ENCODE assay signal across 32 cellular contexts in genomic region chr3:50510325-50510724, GRCh38. TPM values are rescaled to one million over a fixed set of nuclear protein-coding genes. Genes with fewer than 3 reads are reported as not detected.
"Had no signal": no experiment of that assay in that cellular context is flagged by ENCODE, and none has a peak within 500 bp of the region (broad histone marks: within the 10 kb centered on the region; RNA-seq: fewer than 3 reads in every experiment).

No MANE protein-coding gene starts in this region.

- DNase-seq: dermis blood vessel endothelial cell; effector memory CD4-positive, alpha-beta T cell; foreskin keratinocyte; heart right ventricle; hypothalamus; immature natural killer cell; islet precursor cell; kidney glomerular epithelial cell; left colon; left ventricle myocardium inferior; lower lobe of right lung; nucleus accumbens; stimulated activated CD4-positive, alpha-beta T cell treated with anti-CD3 and anti-CD28 coated beads, Interleukin-12 subunit alpha, Interleukin-12 subunit beta, amount 100 ng/mL, for 4 hours; stimulated activated CD4-positive, alpha-beta T cell treated with anti-CD3 and anti-CD28 coated beads, Interleukin-1b, Interleukin-23, amount 100 ng/mL, for 48 hours; stimulated activated CD4-positive, alpha-beta T cell treated with anti-CD3 and anti-CD28 coated beads, Interleukin-4, amount 100 ng/mL, for 1 hour; stimulated activated CD8-positive, alpha-beta memory T cell treated with anti-CD3 and anti-CD28 coated beads, Interleukin-4, amount 100 ng/mL, for 48 hours; stimulated activated naive CD8-positive, alpha-beta T cell treated with anti-CD3 and anti-CD28 coated beads, Interleukin-15, Interleukin-2, amounts not matched to agents 100 U/mL and 50 U/mL, for 24 hours; substantia nigra; testis; tibial artery had no signal

- H3K4me3 ChIP-seq: coronary artery, esophagus muscularis mucosa, gastroesophageal sphincter, heart right ventricle, left ventricle myocardium inferior, lower lobe of right lung, prostate gland, right atrium auricular region, smooth muscle cell, testis, tibial artery had no signal

- H3K36me3 Mint-ChIP-seq: immature natural killer cell; natural killer cell treated with Interleukin-12 subunit alpha and Interleukin-12 subunit beta and Interleukin-15 and Interleukin-18, amount 100 ng/mL, for 72 hours; type B pancreatic cell had no signal

- H3K27me3 Mint-ChIP-seq: natural killer cell treated with Interleukin-12 subunit alpha and Interleukin-12 subunit beta and Interleukin-15 and Interleukin-18, amount 100 ng/mL, for 72 hours had no signal

- H3K4me3 Mint-ChIP-seq: immature natural killer cell; natural killer cell treated with Interleukin-12 subunit alpha and Interleukin-12 subunit beta and Interleukin-15 and Interleukin-18, amount 100 ng/mL, for 72 hours; type B pancreatic cell had no signal

- H3K27ac ChIP-seq: coronary artery, esophagus muscularis mucosa, foreskin keratinocyte, gastroesophageal sphincter, heart right ventricle, left ventricle myocardium inferior, lower lobe of right lung, prostate gland, right atrium auricular region, testis, tibial artery had no signal

- H3K27me3 ChIP-seq: esophagus muscularis mucosa, gastroesophageal sphincter, right atrium auricular region, testis had no signal

- H3K4me1 ChIP-seq: foreskin keratinocyte, prostate gland had no signal

- H3K4me2 ChIP-seq: smooth muscle cell had no signal

- H3K9me3 ChIP-seq: esophagus muscularis mucosa, gastroesophageal sphincter, heart right ventricle, left ventricle myocardium inferior, lower lobe of right lung, prostate gland, right atrium auricular region, testis, tibial artery had no signal

- H3K36me3 ChIP-seq: esophagus muscularis mucosa, gastroesophageal sphincter, heart right ventricle, left ventricle myocardium inferior, lower lobe of right lung, prostate gland, right atrium auricular region, tibial artery had no signal

- H3K9me3 Mint-ChIP-seq: natural killer cell treated with Interleukin-12 subunit alpha and Interleukin-12 subunit beta and Interleukin-15 and Interleukin-18, amount 100 ng/mL, for 72 hours; type B pancreatic cell had no signal

- ATAC-seq: foreskin keratinocyte; gastroesophageal sphincter; heart right ventricle; left colon; lower lobe of right lung; natural killer cell treated with Interleukin-12 subunit alpha and Interleukin-12 subunit beta and Interleukin-15 and Interleukin-18, amount 100 ng/mL, for 72 hours; sciatic nerve; stimulated activated naive CD8-positive, alpha-beta T cell treated with anti-CD3 and anti-CD28 coated beads, Interleukin-15, Interleukin-2, amounts not matched to agents 100 U/mL and 50 U/mL, for 24 hours had no signal

- H3K27ac Mint-ChIP-seq: immature natural killer cell; natural killer cell treated with Interleukin-12 subunit alpha and Interleukin-12 subunit beta and Interleukin-15 and Interleukin-18, amount 100 ng/mL, for 72 hours; type B pancreatic cell had no signal

RNA-seq across cellular contexts. Expression of gene CACNA2D2, which starts 6.9 kb away (rescaled TPM):
- total RNA-seq: dermis blood vessel endothelial cell, endothelial cell of umbilical vein, epithelial cell of proximal tubule, fibroblast of lung had no signal
